Comparison of ENCODE assay signal across 15 cellular contexts in genomic region chr9:133592731-133593409, GRCh38. TPM values are rescaled to one million over a fixed set of nuclear protein-coding genes. Genes with fewer than 3 reads are reported as not detected.
DNase-seq lines count a peak whose midpoint lies in the region; ATAC-seq and TF ChIP-seq lines count a peak whose summit lies in the region.
"Had no signal": no experiment of that assay in that cellular context is flagged by ENCODE, and none has a peak within 500 bp of the region (broad histone marks: within the 10 kb centered on the region; RNA-seq: fewer than 3 reads in every experiment).

No MANE protein-coding gene starts in this region.

- no peak overlapping the region for H2BK15ac ChIP-seq in H9 (ENCODE audit: low read depth, low read length)

- WGBS in H9 (ENCODE audit: extremely low coverage, insufficient read length, low lambda C conversion rate): no CpG with 5 or more reads among the region's 17 CpGs

- H3K36me3 Mint-ChIP-seq in H9 (ENCODE audit: insufficient read depth in 1 of 3, low read depth in 3 of 3): peaks cover 5 to 13% (median 10%) of the 10 kb centered on the region in 3 experiments; a peak in 6 of 7 replicates

- no peak overlapping the region for H3K27ac Mint-ChIP-seq in H9
- H3K27ac Mint-ChIP-seq: naive thymus-derived CD4-positive, alpha-beta T cell had no signal

- H3K23me2 ChIP-seq in H9 (ENCODE audit: insufficient read length, low read depth, low read length, poor library complexity, severe bottlenecking): no peaks in the 10 kb centered on the region

- H3K79me1 ChIP-seq in H9 (ENCODE audit: insufficient read depth, low read depth, low read length, poor library complexity, severe bottlenecking): no peaks in the 10 kb centered on the region

- no peak overlapping the region for H4K91ac ChIP-seq in H9 (ENCODE audit: insufficient read length, low read depth, low read length)

- no peak overlapping the region for H3K14ac ChIP-seq in H9 (ENCODE audit: insufficient read depth, low read length)

- no peak overlapping the region for H3T11ph ChIP-seq in H9 (ENCODE audit: low read length)

- H2AK5ac ChIP-seq in H9 (ENCODE audit: insufficient read length, low read length): no peak overlapping the region

- peaks cover 20 to 23% of the 10 kb centered on the region in 2 experiments for H3K9me3 Mint-ChIP-seq in H9

- peaks cover 21% of the 10 kb centered on the region for H3K27me3 Mint-ChIP-seq in H9 (ENCODE audit: low read depth)

- no peaks in the 10 kb centered on the region for H3K4me1 ChIP-seq in DND-41 (ENCODE audit: insufficient read depth, low read length)
- H3K4me1 ChIP-seq in H9 (ENCODE audit: insufficient read depth, low read length): no peaks in the 10 kb centered on the region
- H3K4me1 ChIP-seq: SJSA1 had no signal

- DNase-seq in DND-41: peak; percentile 12
- DNase-seq in H9: no peak
- peak; percentile 9 to 19 for DNase-seq in activated CD4-positive, alpha-beta T cell treated with anti-CD3 and anti-CD28 coated beads, Interleukin-2, amount 50 U/mL, for 48 hours
- DNase-seq in iris pigment epithelial cell (ENCODE audit: low read depth): peak; percentile 23
- no peak for DNase-seq in midbrain (lab: John Stamatoyannopoulos, UW)
- DNase-seq in activated CD4-positive, CD25-positive, alpha-beta regulatory T cell treated with anti-CD3 and anti-CD28 coated beads, Interleukin-2, amount 50 U/mL, for 72 hours: no peak
- no peak for DNase-seq in GM19238 (ENCODE audit: insufficient read length, low spot score)
- DNase-seq: activated gamma-delta T cell treated with Interleukin-2 at 50 U/mL for 16 hours; cortex of kidney; naive thymus-derived CD4-positive, alpha-beta T cell; NCI-H1417 treated with DMSO at 0.1 percent for 48 hours; NCI-H82 had no signal

- H4K20me1 ChIP-seq in DND-41 (ENCODE audit: insufficient read depth, low read length) (no peaks in the 10 kb centered on the region), H9 (ENCODE audit: control insufficient read depth, insufficient read depth, insufficient read length) (no peaks in the 10 kb centered on the region)

- no peak overlapping the region for H4K8ac ChIP-seq in H9 (replicated peaks; ENCODE audit: insufficient read length, low read depth, low read length)

- H3K9me3 ChIP-seq in DND-41 (ENCODE audit: insufficient read depth, low read length, severe bottlenecking) (peaks cover 17% of the 10 kb centered on the region), H9 (ENCODE audit: control insufficient read depth, low read depth, low read length) (peaks cover 4% of the 10 kb centered on the region)

- no peak overlapping the region for H2BK12ac ChIP-seq in H9 (ENCODE audit: insufficient read length, low read depth, low read length)

- no peak overlapping the region for H2BK120ac ChIP-seq in H9 (ENCODE audit: low read depth, low read length, poor library complexity, severe bottlenecking)

- no peak for ATAC-seq in DND-41 (ENCODE audit: insufficient read depth, low read depth)
- ATAC-seq: naive thymus-derived CD4-positive, alpha-beta T cell had no signal

- H3K27ac ChIP-seq in DND-41 (ENCODE audit: low read length) (no peak overlapping the region), H9 (ENCODE audit: insufficient read length, low read depth, low read length) (no peak overlapping the region)
- H3K27ac ChIP-seq: SJSA1 had no signal

- no peak overlapping the region for H3K4me3 ChIP-seq in DND-41 (ENCODE audit: low read depth in 1 of 2, low read length in 2 of 2)
- H3K4me3 ChIP-seq: SJSA1 had no signal

- no peak overlapping the region for H3K56ac ChIP-seq in H9 (ENCODE audit: insufficient read length, low read depth, low read length)

- H3K4ac ChIP-seq in H9 (ENCODE audit: low read depth, low read length): no peak overlapping the region

- H3K9ac ChIP-seq in DND-41 (ENCODE audit: low read depth, low read length): no peak overlapping the region
- no peak overlapping the region for H3K9ac ChIP-seq in H9 (ENCODE audit: extremely low read depth, insufficient read length, low read length)

- H3K79me2 ChIP-seq in DND-41 (ENCODE audit: insufficient read depth, low read length) (no peaks in the 10 kb centered on the region), H9 (ENCODE audit: insufficient read depth, low read length) (no peaks in the 10 kb centered on the region)

- peaks cover 0 to 2% of the 10 kb centered on the region in 2 experiments; a peak in 1 of 4 replicates for H3K4me1 Mint-ChIP-seq in H9

- H2BK5ac ChIP-seq in H9 (ENCODE audit: insufficient read length, low read length): no peak overlapping the region

- H3K4me2 ChIP-seq in DND-41 (ENCODE audit: insufficient read depth, low read length) (no peak overlapping the region), H9 (ENCODE audit: insufficient read depth, insufficient read length, low read length) (no peak overlapping the region)

- no peak overlapping the region for H3K23ac ChIP-seq in H9 (ENCODE audit: insufficient read length, low read depth, low read length)

- H3K4me3 Mint-ChIP-seq in H9: no peak overlapping the region
- H3K4me3 Mint-ChIP-seq: naive thymus-derived CD4-positive, alpha-beta T cell had no signal

- no peak overlapping the region for H4K5ac ChIP-seq in H9 (ENCODE audit: insufficient read length, low read depth, low read length)

- H3K27me3 ChIP-seq in DND-41 (ENCODE audit: insufficient read depth, low read length, poor library complexity): no peaks in the 10 kb centered on the region
- no peaks in the 10 kb centered on the region for H3K27me3 ChIP-seq in H9 (ENCODE audit: insufficient read depth, low read length)

- TF ChIP-seq CTCF in DND-41 (IDR thresholded peaks at IDR 0.05; ENCODE audit: borderline replicate concordance, extremely low read depth, low read length, poor library complexity, severe bottlenecking) (peak; percentile 42), H9 (conservative IDR thresholded peaks at IDR 0.05) (peak; percentile 44; the same call in 2 of the 3 replicates)

- no peaks in the 10 kb centered on the region for H3K36me3 ChIP-seq in DND-41 (ENCODE audit: insufficient read depth, low read length)
- H3K36me3 ChIP-seq: SJSA1 had no signal

- no peak overlapping the region for H2BK20ac ChIP-seq in H9 (ENCODE audit: low read depth, low read length, poor library complexity, severe bottlenecking)

- H2AFZ ChIP-seq in DND-41 (ENCODE audit: low read depth, low read length) (no peak overlapping the region), H9 (ENCODE audit: low read length) (no peak overlapping the region)

- no peak overlapping the region for H3K18ac ChIP-seq in H9 (ENCODE audit: insufficient read length, low read depth, low read length)

RNA-seq across cellular contexts. Expression of gene FAM163B, which starts 16.3 kb away (rescaled TPM):
- total RNA-seq in H9 (2021): 0.39 and 0.64 TPM in 2 replicates
- total RNA-seq: H4; naive thymus-derived CD4-positive, alpha-beta T cell; SJSA1; subcutaneous adipose tissue had no signal

RNA-seq across cellular contexts. Expression of gene DBH, which starts 43.3 kb away (rescaled TPM):
- not detected in 2 replicates for total RNA-seq in H9 (2021)
- total RNA-seq: H4, SJSA1, subcutaneous adipose tissue had no signal

RNA-seq across cellular contexts. Expression of gene ADAMTSL2, which starts 58.4 kb away (rescaled TPM):
- total RNA-seq in H9 (2021): 0.61 and 0.86 TPM in 2 replicates
- total RNA-seq: H4, SJSA1 had no signal

Comparison
In these comparisons a context has a peak if more than half of its experiments do, and no peak if none do; other contexts are left out.
1. DNase-seq: peak in DND-41 (single experiment), activated CD4-positive, alpha-beta T cell treated with anti-CD3 and anti-CD28 coated beads, Interleukin-2, amount 50 U/mL, for 48 hours (2 of 2) and iris pigment epithelial cell (single experiment); none in H9 (single experiment), midbrain (single experiment), activated CD4-positive, CD25-positive, alpha-beta regulatory T cell treated with anti-CD3 and anti-CD28 coated beads, Interleukin-2, amount 50 U/mL, for 72 hours (single experiment) and GM19238 (single experiment).